In the genomic region with DNA sequence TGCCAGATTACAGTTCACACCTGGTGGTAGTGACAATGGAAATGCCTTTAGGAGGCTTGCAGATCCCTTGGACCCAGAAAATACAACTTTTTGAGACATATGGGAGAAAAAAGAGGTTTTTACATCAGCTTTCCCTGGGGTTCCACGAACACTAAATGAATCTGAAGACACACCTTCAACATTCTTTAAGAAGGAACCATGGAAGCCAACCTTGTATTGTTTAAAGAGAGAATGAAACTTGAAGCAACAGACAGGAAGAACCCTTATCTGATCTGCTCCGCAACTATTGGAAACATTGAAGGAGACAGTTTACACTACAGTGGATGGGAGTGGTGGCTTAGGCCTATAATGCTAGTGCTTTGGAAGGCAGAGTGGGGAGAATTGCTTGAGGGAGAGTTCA, we compare ENCODE assay signal across 1 cellular context.
TF ChIP-seq lines count a peak whose summit lies in the region.

No MANE protein-coding gene starts in this region.

TF ChIP-seq in K562, 482 proteins besides CTCF, POLR2A, EP300 and RAD21 (continued from another document and continues in another):
- TF ChIP-seq, protein P1, sequence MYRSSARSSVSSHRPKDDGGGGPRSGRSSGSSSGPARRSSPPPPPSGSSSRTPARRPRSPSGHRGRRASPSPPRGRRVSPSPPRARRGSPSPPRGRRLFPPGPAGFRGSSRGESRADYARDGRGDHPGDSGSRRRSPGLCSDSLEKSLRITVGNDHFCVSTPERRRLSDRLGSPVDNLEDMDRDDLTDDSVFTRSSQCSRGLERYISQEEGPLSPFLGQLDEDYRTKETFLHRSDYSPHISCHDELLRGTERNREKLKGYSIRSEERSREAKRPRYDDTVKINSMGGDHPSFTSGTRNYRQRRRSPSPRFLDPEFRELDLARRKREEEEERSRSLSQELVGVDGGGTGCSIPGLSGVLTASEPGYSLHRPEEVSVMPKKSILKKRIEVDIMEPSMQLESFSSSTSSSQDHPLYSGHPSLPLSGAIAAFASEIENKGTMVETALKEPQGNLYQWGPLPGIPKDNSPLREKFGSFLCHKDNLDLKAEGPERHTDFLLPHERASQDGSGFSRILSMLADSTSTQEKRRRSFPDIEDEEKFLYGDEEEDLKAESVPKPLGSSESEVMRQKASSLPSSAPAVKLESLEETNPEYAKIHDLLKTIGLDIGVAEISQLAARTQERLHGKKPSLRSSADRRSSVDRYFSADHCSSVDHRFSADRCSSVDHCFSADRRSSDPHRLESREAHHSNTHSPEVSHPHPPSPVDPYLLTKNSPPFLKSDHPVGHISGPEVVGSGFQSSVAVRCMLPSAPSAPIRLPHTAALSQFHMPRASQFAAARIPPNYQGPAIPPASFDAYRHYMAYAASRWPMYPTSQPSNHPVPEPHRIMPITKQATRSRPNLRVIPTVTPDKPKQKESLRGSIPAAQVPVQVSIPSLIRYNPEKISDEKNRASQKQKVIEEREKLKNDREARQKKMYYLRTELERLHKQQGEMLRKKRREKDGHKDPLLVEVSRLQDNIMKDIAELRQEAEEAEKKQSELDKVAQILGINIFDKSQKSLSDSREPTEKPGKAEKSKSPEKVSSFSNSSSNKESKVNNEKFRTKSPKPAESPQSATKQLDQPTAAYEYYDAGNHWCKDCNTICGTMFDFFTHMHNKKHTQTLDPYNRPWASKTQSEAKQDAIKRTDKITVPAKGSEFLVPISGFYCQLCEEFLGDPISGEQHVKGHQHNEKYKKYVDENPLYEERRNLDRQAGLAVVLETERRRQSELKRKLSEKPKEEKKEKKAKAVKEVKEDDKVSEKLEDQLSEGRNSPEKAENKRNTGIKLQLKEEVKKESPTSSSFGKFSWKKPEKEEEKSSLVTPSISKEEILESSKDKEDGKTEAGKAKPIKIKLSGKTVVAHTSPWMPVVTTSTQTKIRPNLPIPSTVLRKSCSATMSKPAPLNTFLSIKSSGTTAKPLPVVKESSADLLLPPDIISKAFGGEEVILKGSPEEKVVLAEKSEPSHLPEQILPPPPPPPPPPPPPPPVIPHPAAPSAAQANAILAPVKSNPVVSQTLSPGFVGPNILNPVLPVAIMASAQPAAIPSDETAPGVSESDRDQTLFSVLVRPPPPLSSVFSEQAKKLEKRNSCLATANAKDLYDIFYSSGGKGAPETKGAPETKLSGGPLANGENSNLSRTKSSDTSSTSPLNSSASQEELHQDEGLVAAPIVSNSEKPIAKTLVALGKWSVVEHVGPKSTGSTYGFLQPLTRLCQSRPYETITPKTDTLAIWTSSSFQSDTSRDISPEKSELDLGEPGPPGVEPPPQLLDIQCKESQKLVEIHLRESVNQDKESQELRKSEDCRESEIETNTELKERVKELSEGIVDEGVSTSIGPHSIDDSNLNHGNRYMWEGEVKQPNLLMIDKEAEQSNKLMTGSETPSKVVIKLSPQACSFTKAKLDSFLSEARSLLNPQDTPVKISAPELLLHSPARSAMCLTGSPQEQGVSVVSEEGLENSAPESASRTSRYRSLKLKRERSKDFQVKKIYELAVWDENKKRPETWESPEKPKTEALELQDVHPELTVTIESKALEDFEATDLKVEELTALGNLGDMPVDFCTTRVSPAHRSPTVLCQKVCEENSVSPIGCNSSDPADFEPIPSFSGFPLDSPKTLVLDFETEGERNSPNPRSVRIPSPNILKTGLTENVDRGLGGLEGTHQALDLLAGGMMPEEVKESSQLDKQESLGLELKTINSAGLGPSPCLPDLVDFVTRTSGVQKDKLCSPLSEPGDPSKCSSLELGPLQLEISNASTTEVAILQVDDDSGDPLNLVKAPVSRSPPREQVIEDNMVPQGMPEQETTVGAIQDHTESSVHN (IDR thresholded peaks at IDR 0.05; ENCODE audit: borderline replicate concordance in 1 of 2, low read depth in 1 of 2) = no peak
- TF ChIP-seq ZC3H11A (IDR thresholded peaks at IDR 0.05; ENCODE audit: low read depth, low read length) = no peak
- TF ChIP-seq ZNF311 (CRISPR knock-in tag; IDR thresholded peaks at IDR 0.05) = peak; percentile 49; the same call in 1 of the 2 replicates
- TF ChIP-seq, protein P2, sequence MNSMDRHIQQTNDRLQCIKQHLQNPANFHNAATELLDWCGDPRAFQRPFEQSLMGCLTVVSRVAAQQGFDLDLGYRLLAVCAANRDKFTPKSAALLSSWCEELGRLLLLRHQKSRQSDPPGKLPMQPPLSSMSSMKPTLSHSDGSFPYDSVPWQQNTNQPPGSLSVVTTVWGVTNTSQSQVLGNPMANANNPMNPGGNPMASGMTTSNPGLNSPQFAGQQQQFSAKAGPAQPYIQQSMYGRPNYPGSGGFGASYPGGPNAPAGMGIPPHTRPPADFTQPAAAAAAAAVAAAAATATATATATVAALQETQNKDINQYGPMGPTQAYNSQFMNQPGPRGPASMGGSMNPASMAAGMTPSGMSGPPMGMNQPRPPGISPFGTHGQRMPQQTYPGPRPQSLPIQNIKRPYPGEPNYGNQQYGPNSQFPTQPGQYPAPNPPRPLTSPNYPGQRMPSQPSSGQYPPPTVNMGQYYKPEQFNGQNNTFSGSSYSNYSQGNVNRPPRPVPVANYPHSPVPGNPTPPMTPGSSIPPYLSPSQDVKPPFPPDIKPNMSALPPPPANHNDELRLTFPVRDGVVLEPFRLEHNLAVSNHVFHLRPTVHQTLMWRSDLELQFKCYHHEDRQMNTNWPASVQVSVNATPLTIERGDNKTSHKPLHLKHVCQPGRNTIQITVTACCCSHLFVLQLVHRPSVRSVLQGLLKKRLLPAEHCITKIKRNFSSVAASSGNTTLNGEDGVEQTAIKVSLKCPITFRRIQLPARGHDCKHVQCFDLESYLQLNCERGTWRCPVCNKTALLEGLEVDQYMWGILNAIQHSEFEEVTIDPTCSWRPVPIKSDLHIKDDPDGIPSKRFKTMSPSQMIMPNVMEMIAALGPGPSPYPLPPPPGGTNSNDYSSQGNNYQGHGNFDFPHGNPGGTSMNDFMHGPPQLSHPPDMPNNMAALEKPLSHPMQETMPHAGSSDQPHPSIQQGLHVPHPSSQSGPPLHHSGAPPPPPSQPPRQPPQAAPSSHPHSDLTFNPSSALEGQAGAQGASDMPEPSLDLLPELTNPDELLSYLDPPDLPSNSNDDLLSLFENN (IDR thresholded peaks at IDR 0.05; ENCODE audit: low read depth in 2 of 2, low read length in 2 of 2) = no peak
- no peak for TF ChIP-seq TAL1 (IDR thresholded peaks at IDR 0.05)
- no peak for TF ChIP-seq GATA2 (CRISPR knock-in tag; IDR thresholded peaks at IDR 0.05)
- TF ChIP-seq, protein P3, sequence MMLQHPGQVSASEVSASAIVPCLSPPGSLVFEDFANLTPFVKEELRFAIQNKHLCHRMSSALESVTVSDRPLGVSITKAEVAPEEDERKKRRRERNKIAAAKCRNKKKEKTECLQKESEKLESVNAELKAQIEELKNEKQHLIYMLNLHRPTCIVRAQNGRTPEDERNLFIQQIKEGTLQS (IDR thresholded peaks at IDR 0.05) = no peak
- TF ChIP-seq, protein P3 (CRISPR knock-in tag; conservative IDR thresholded peaks at IDR 0.05) = no peak
- TF ChIP-seq MTF1 (CRISPR knock-in tag; IDR thresholded peaks at IDR 0.05; ENCODE audit: borderline replicate concordance) = no peak
- no peak for TF ChIP-seq NFYB (IDR thresholded peaks at IDR 0.05; ENCODE audit: extremely low read depth, insufficient read length)
- TF ChIP-seq NFRKB (IDR thresholded peaks at IDR 0.05; ENCODE audit: low read depth) = no peak
- TF ChIP-seq PTBP1 (IDR thresholded peaks at IDR 0.05; ENCODE audit: low read depth, low read length) = no peak
- TF ChIP-seq, protein P4, sequence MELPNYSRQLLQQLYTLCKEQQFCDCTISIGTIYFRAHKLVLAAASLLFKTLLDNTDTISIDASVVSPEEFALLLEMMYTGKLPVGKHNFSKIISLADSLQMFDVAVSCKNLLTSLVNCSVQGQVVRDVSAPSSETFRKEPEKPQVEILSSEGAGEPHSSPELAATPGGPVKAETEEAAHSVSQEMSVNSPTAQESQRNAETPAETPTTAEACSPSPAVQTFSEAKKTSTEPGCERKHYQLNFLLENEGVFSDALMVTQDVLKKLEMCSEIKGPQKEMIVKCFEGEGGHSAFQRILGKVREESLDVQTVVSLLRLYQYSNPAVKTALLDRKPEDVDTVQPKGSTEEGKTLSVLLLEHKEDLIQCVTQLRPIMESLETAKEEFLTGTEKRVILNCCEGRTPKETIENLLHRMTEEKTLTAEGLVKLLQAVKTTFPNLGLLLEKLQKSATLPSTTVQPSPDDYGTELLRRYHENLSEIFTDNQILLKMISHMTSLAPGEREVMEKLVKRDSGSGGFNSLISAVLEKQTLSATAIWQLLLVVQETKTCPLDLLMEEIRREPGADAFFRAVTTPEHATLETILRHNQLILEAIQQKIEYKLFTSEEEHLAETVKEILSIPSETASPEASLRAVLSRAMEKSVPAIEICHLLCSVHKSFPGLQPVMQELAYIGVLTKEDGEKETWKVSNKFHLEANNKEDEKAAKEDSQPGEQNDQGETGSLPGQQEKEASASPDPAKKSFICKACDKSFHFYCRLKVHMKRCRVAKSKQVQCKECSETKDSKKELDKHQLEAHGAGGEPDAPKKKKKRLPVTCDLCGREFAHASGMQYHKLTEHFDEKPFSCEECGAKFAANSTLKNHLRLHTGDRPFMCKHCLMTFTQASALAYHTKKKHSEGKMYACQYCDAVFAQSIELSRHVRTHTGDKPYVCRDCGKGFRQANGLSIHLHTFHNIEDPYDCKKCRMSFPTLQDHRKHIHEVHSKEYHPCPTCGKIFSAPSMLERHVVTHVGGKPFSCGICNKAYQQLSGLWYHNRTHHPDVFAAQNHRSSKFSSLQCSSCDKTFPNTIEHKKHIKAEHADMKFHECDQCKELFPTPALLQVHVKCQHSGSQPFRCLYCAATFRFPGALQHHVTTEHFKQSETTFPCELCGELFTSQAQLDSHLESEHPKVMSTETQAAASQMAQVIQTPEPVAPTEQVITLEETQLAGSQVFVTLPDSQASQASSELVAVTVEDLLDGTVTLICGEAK (IDR thresholded peaks at IDR 0.05) = 0 out of 2 replicates have a peak, but pooled peaks have one; percentile 20
- TF ChIP-seq, protein P4 (CRISPR knock-in tag; IDR thresholded peaks at IDR 0.05) = no peak
- no peak for TF ChIP-seq SMARCA5 (IDR thresholded peaks at IDR 0.05)
- TF ChIP-seq, protein P5, sequence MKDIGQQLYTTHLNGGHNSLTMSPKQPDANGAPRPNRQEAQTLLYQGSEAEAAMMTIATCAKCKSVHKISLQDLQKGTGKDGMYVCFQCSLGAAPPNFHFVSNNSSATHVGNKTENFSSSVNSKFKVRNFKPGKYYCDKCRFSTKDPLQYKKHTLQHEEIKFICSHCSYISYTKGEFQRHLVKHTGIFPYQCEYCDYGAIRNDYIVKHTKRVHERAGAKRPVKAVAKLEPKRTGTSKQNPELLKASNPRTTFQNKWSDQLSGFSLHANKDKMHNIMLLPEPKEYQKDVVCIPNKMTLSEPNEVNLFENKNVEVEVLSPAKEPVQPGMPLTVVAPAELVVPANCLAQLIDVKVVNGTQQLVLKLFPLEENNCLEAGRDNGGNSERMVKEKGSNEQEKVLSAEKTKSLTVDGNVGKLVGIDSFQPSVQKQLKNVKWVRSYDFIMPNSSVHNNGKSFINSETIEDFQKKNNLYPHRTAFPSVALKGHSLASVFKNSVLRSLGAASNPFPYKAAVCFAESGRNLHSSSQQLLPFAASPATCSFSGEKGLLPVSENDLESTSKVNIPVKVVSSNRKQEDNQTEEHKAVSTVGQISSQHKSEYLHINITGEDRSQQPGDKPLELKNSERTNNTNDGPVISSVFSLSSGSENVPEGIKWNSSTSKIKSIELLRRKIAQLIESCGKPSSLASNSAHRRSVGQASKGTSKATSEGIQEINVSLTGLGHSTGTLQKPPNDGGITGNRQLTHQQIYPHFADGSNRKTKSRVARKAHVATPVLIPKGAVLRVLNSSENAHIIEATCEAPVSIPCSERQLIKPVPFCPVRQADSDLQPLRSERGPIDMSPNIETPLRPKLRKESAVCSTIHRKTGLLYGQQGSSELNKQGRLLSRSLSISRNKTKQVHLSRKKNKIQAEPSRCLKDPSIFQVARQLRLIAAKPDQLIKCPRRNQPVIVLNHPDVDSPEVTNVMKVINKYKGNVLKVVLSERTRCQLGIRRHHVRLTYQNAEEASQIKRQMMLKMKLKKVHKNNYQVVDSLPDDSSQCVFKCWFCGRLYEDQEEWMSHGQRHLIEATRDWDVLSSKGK (CRISPR knock-in tag; IDR thresholded peaks at IDR 0.05) = no peak
- TF ChIP-seq SMAD2 (IDR thresholded peaks at IDR 0.05; ENCODE audit: low read depth, low read length) = no peak
- TF ChIP-seq, protein P6, sequence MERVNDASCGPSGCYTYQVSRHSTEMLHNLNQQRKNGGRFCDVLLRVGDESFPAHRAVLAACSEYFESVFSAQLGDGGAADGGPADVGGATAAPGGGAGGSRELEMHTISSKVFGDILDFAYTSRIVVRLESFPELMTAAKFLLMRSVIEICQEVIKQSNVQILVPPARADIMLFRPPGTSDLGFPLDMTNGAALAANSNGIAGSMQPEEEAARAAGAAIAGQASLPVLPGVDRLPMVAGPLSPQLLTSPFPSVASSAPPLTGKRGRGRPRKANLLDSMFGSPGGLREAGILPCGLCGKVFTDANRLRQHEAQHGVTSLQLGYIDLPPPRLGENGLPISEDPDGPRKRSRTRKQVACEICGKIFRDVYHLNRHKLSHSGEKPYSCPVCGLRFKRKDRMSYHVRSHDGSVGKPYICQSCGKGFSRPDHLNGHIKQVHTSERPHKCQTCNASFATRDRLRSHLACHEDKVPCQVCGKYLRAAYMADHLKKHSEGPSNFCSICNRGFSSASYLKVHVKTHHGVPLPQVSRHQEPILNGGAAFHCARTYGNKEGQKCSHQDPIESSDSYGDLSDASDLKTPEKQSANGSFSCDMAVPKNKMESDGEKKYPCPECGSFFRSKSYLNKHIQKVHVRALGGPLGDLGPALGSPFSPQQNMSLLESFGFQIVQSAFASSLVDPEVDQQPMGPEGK (CRISPR knock-in tag; IDR thresholded peaks at IDR 0.05; ENCODE audit: borderline replicate concordance) = no peak
- TF ChIP-seq NFIC (IDR thresholded peaks at IDR 0.05) = no peak
- no peak for TF ChIP-seq BDP1 (IDR thresholded peaks at IDR 0.05; ENCODE audit: insufficient read depth, insufficient read length)
- TF ChIP-seq FOXK1 (CRISPR knock-in tag; IDR thresholded peaks at IDR 0.05; ENCODE audit: borderline replicate concordance) = no peak
- no peak for TF ChIP-seq POLR2AphosphoS2 (IDR thresholded peaks at IDR 0.05; ENCODE audit: low read length)
